13 cellular contexts compared by ENCODE assay signal in the genomic region with DNA sequence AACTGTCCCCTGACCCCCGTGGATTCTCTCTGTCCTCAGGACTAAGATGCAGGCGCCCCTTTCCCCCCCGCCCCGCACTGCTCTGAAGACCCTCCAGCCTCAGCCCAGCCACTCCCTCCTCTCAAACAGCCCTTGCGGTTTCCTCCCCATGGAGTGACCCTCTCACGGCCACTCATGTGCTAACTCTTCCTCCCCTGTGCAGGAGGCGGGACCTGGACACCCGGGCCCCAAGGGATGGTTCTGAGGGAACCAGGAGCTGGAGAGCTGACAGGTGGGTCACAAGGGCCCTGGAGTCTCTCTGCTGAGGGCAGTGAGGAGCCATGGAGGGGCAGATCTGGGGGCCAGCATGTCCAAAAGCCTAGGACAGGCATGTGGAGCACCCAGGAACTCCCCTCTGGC. TPM values are rescaled to one million over a fixed set of nuclear protein-coding genes. Genes with fewer than 3 reads are reported as not detected.
DNase-seq lines count a peak whose midpoint lies in the region; ATAC-seq, FAIRE-seq and TF ChIP-seq lines count a peak whose summit lies in the region.
"Had no signal": no experiment of that assay in that cellular context is flagged by ENCODE, and none has a peak within 500 bp of the region (broad histone marks: within the 10 kb centered on the region; RNA-seq: fewer than 3 reads in every experiment).

No MANE protein-coding gene starts in this region.

- in situ Hi-C loops in Panc1 (cut with HindIII; ENCODE audit: low pct_unique_long_range_greater_than_20kb, low sequenced_read_pairs): no loop called here

- H3K9me3 Mint-ChIP-seq in activated CD4-positive, alpha-beta T cell treated with anti-CD3 and anti-CD28 coated beads for 36 hours (ENCODE audit: low read depth): no peaks in the 10 kb centered on the region
- H3K9me3 Mint-ChIP-seq: effector memory CD8-positive, alpha-beta T cell had no signal

- no peak for ATAC-seq in activated CD4-positive, alpha-beta T cell treated with anti-CD3 and anti-CD28 coated beads for 36 hours
- no peak for ATAC-seq in Panc1
- ATAC-seq: effector memory CD8-positive, alpha-beta T cell; stimulated activated naive CD8-positive, alpha-beta T cell treated with anti-CD3 and anti-CD28 coated beads, Interleukin-15, Interleukin-2, amounts not matched to agents 100 U/mL and 50 U/mL, for 24 hours had no signal

- H3K9me3 ChIP-seq in Panc1 (ENCODE audit: control insufficient read depth, insufficient read depth, low read depth, low read length): no peaks in the 10 kb centered on the region
- H3K9me3 ChIP-seq in spleen: no peaks in the 10 kb centered on the region

- H3K27me3 ChIP-seq in Panc1 (ENCODE audit: control insufficient read depth, insufficient read depth, low read length): no peaks in the 10 kb centered on the region
- no peaks in the 10 kb centered on the region for H3K27me3 ChIP-seq in spleen (replicated peaks in 1 of 7)

- H3K27ac ChIP-seq in Panc1 (ENCODE audit: low read length): 0 out of 2 replicates have a peak overlapping the region, but pooled peaks have one; percentile 12
- H3K27ac ChIP-seq in spleen: peak overlapping the region in 5 of 8 donors; percentile 90 to 95 (median 94)

- H3K4me1 ChIP-seq in Panc1 (ENCODE audit: control insufficient read depth, insufficient read depth, low read length) (peaks cover 15% of the 10 kb centered on the region), spleen (peaks cover 7 to 39% (median 28%) of the 10 kb centered on the region in 6 donors)

- peaks cover 3% of the 10 kb centered on the region for H3K36me3 Mint-ChIP-seq in activated CD4-positive, alpha-beta T cell treated with anti-CD3 and anti-CD28 coated beads for 36 hours (ENCODE audit: low read depth)

- H3K4me3 ChIP-seq in Panc1 (ENCODE audit: low read depth in 2 of 2, low read length in 2 of 2) (no peak overlapping the region), spleen (peak overlapping the region in 2 of 8 donors; percentile 82 to 97)

- no peaks in the 10 kb centered on the region for H3K36me3 ChIP-seq in Panc1 (ENCODE audit: control insufficient read depth, insufficient read depth, low read length)
- peaks cover 0 to 22% (median 6%) of the 10 kb centered on the region in 6 donors for H3K36me3 ChIP-seq in spleen

- TF ChIP-seq POLR2A in spleen (IDR thresholded peaks at IDR 0.05): no peak
- no peak for TF ChIP-seq POLR2A in H54 (IDR thresholded peaks at IDR 0.05; ENCODE audit: low read depth, low read length)

- H3K4me3 Mint-ChIP-seq in activated CD4-positive, alpha-beta T cell treated with anti-CD3 and anti-CD28 coated beads for 36 hours: peak overlapping the region; percentile 80

- 66 to 77% (median 70%) methylated on average over 8 of the region's 8 CpGs for WGBS in spleen, 5 donors

- TF ChIP-seq CTCF in Panc1 (IDR thresholded peaks at IDR 0.05): no peak
- no peak for TF ChIP-seq CTCF in spleen (IDR thresholded peaks at IDR 0.05 in 8 of 11, conservative IDR thresholded peaks at IDR 0.05 in 3 of 11)

- FAIRE-seq in H54 (lab: Jason Lieb, UNC): no peak

- POLR2A ChIA-PET in activated CD4-positive, alpha-beta T cell treated with anti-CD3 and anti-CD28 coated beads for 36 hours (lab: Charles Lee): no interaction called here
- POLR2A ChIA-PET in Panc1 (lab: Charles Lee): no interaction called here

- no peaks in the 10 kb centered on the region for H3K27me3 Mint-ChIP-seq in activated CD4-positive, alpha-beta T cell treated with anti-CD3 and anti-CD28 coated beads for 36 hours

- no peak overlapping the region for H3K27ac Mint-ChIP-seq in activated CD4-positive, alpha-beta T cell treated with anti-CD3 and anti-CD28 coated beads for 36 hours

- CTCF ChIA-PET in activated CD4-positive, alpha-beta T cell treated with anti-CD3 and anti-CD28 coated beads for 36 hours (lab: Charles Lee): interaction anchor here (0.6 to 1.9 kb wide), 4 partner anchors 8 to 110 kb away, joined by 3 to 8 read pairs (median 4); partner anchors contain the start of gene NAT14
- CTCF ChIA-PET in Panc1 (lab: Charles Lee): interaction anchor here (1.8 kb wide), 1 partner anchor 44 kb away, joined by 11 read pairs; no protein-coding TSS in a partner anchor

- no peak for DNase-seq in activated CD4-positive, alpha-beta T cell treated with anti-CD3 and anti-CD28 coated beads for 36 hours
- DNase-seq in activated CD4-positive, alpha-beta T cell treated with anti-CD3 and anti-CD28 coated beads for 1 hour: no peak
- DNase-seq in Panc1 (ENCODE audit: low read depth, low spot score) (no peak), islet precursor cell (peak; percentile 54), spleen (no peak), H54 (ENCODE audit: insufficient read length, low spot score) (no peak), 8988T (no peak), dermis blood vessel endothelial cell (no peak)
- DNase-seq: effector memory CD8-positive, alpha-beta T cell; stimulated activated CD4-positive, alpha-beta T cell treated with anti-CD3 and anti-CD28 coated beads, Interleukin-2, amount 100 ng/mL, for 24 hours; stimulated activated naive CD8-positive, alpha-beta T cell treated with anti-CD3 and anti-CD28 coated beads, Interleukin-15, Interleukin-2, amounts not matched to agents 100 U/mL and 50 U/mL, for 24 hours; T-helper 1 cell had no signal

- H3K4me1 Mint-ChIP-seq in activated CD4-positive, alpha-beta T cell treated with anti-CD3 and anti-CD28 coated beads for 36 hours: peaks cover 14% of the 10 kb centered on the region

- intact Hi-C loops in activated CD4-positive, alpha-beta T cell treated with anti-CD3 and anti-CD28 coated beads for 36 hours (cut with DNase I, micrococcal nuclease): no loop called here
- intact Hi-C loops in Panc1 (cut with micrococcal nuclease; ENCODE audit: unreplicated experiment): no loop called here
- intact Hi-C loops in spleen (cut with DNase I; ENCODE audit: low total_unique reads): no loop called here

- no TSS peak for BruUV-seq in Panc1 (replicated peaks; lab: Mats Ljungman, UMichigan)

RNA-seq across cellular contexts. Expression of gene ISOC2, which starts 1.9 kb away (rescaled TPM):
- total RNA-seq in activated CD4-positive, alpha-beta T cell treated with anti-CD3 and anti-CD28 coated beads for 36 hours: 10 to 100 TPM; 24.3 to 28.0 TPM
- total RNA-seq in Panc1 (2021; ENCODE audit: unreplicated experiment) (150 TPM), spleen (10 to 100 TPM; 38.6 to 85.0 (median 54.5) TPM), dermis blood vessel endothelial cell (56.2 and 76.5 TPM in 2 replicates)
- 195 TPM for polyA plus RNA-seq in Panc1 (2012; ENCODE audit: insufficient read length)
- 10 to 100 TPM; 55.6 to 98.7 (median 64.5) TPM for polyA plus RNA-seq in spleen

RNA-seq across cellular contexts. Expression of gene C19orf85, which starts 5.0 kb away (rescaled TPM):
- total RNA-seq in activated CD4-positive, alpha-beta T cell treated with anti-CD3 and anti-CD28 coated beads for 36 hours: not detected
- total RNA-seq in Panc1 (2021; ENCODE audit: unreplicated experiment) (not detected), spleen (not detected), dermis blood vessel endothelial cell (not detected in 2 replicates)
- not detected for polyA plus RNA-seq in Panc1 (2012; ENCODE audit: insufficient read length)
- polyA plus RNA-seq in spleen: not detected
- total RNA-seq: myocyte had no signal

RNA-seq across cellular contexts. Expression of gene SHISA7, which starts 16.4 kb away (rescaled TPM):
- not detected for total RNA-seq in activated CD4-positive, alpha-beta T cell treated with anti-CD3 and anti-CD28 coated beads for 36 hours
- total RNA-seq in Panc1 (2021; ENCODE audit: unreplicated experiment) (0.03 TPM), spleen (under 1 TPM in 1 of 7 donors, not detected in 6; 0.27 TPM), dermis blood vessel endothelial cell (not detected in 2 replicates)
- polyA plus RNA-seq in Panc1 (2012; ENCODE audit: insufficient read length): 0.21 TPM
- under 1 TPM in 1 of 3 donors, not detected in 2; 0.03 TPM for polyA plus RNA-seq in spleen
- total RNA-seq: myocyte had no signal

RNA-seq across cellular contexts. Expression of gene ZNF628, which starts 16.9 kb away (rescaled TPM):
- total RNA-seq in activated CD4-positive, alpha-beta T cell treated with anti-CD3 and anti-CD28 coated beads for 36 hours: 1 to 10 TPM; 5.6 to 6.8 TPM
- total RNA-seq in Panc1 (2021; ENCODE audit: unreplicated experiment) (21.7 TPM), spleen (10 to 100 TPM in 3 of 7 donors, 1 to 10 TPM in 4; 4.4 to 13.6 (median 9.7) TPM), dermis blood vessel endothelial cell (1.4 and 3.3 TPM in 2 replicates)
- 20.0 TPM for polyA plus RNA-seq in Panc1 (2012; ENCODE audit: insufficient read length)
- 1 to 10 TPM; 1.4 to 8.2 (median 1.7) TPM for polyA plus RNA-seq in spleen

RNA-seq across cellular contexts. Expression of gene NAT14, which starts 25.4 kb away (rescaled TPM):
- total RNA-seq in activated CD4-positive, alpha-beta T cell treated with anti-CD3 and anti-CD28 coated beads for 36 hours: 10 to 100 TPM in 1 of 2 experiments, 1 to 10 TPM in 1; 8.2 to 14.8 TPM
- total RNA-seq in Panc1 (2021; ENCODE audit: unreplicated experiment) (93.1 TPM), spleen (10 to 100 TPM in 1 of 7 donors, 1 to 10 TPM in 6; 1.9 to 10.3 (median 6.9) TPM), dermis blood vessel endothelial cell (8.7 and 14.5 TPM in 2 replicates)
- polyA plus RNA-seq in Panc1 (2012; ENCODE audit: insufficient read length): 138 TPM
- 10 to 100 TPM; 13.8 to 17.7 (median 15.5) TPM for polyA plus RNA-seq in spleen
